ENCODE assay signal across 14 cellular contexts in genomic region chr5:58775699-58776098, GRCh38.
DNase-seq lines count a peak whose midpoint lies in the region; ATAC-seq and TF ChIP-seq lines count a peak whose summit lies in the region.
"Had no signal": no experiment of that assay in that cellular context is flagged by ENCODE, and none has a peak within 500 bp of the region (broad histone marks: within the 10 kb centered on the region; RNA-seq: fewer than 3 reads in every experiment).

No MANE protein-coding gene starts in this region.

- peaks cover 10% of the 10 kb centered on the region for H3K4me1 Mint-ChIP-seq in type B pancreatic cell (ENCODE audit: unreplicated experiment)

- peak; percentile 7 for DNase-seq in stimulated activated CD4-positive, alpha-beta T cell treated with anti-CD3 and anti-CD28 coated beads, Interleukin-15, amount 100 ng/mL, for 24 hours
- no peak for DNase-seq in stimulated activated CD4-positive, alpha-beta T cell treated with anti-CD3 and anti-CD28 coated beads, Interleukin-4, amount 100 ng/mL, for 1 hour
- no peak for DNase-seq in type B pancreatic cell (ENCODE audit: extremely low spot score, unreplicated experiment)
- no peak for DNase-seq in heart right ventricle
- DNase-seq in midbrain (lab: John Stamatoyannopoulos, UW): no peak
- DNase-seq in T1000 (lab: John Stamatoyannopoulos, UW): no peak
- DNase-seq: MM.1S; NK-92 treated with Interleukin-12 subunit alpha and Interleukin-12 subunit beta, amount 100 ng/mL, for 24 hours; T-helper 17 cell had no signal

- no peaks in the 10 kb centered on the region for H3K9me3 ChIP-seq in heart right ventricle
- H3K9me3 ChIP-seq: HAP-1 had no signal

- intact Hi-C loops in heart right ventricle (cut with DNase I): no loop called here

- H3K27ac Mint-ChIP-seq in type B pancreatic cell: peak overlapping the region; percentile 40
- H3K27ac Mint-ChIP-seq: activated T-helper 1 cell treated with anti-CD3 and anti-CD28 coated beads, Interleukin-12 subunit alpha, Interleukin-12 subunit beta, Interleukin-2, Interleukin-4 antibody, amounts not matched to agents 30 ng/mL and 10 ng/mL and 1 ng/mL, durations not matched to agents 14 hours and 24 hours and 36 hours; progenitor cell of endocrine pancreas had no signal

- WGBS in heart right ventricle, 2 donors: 85 to 89% methylated on average over 2 of the region's 2 CpGs

- no peaks in the 10 kb centered on the region for H3K36me3 ChIP-seq in heart right ventricle
- H3K36me3 ChIP-seq: HAP-1 had no signal

- TF ChIP-seq CTCF in type B pancreatic cell (conservative IDR thresholded peaks at IDR 0.05): no peak
- TF ChIP-seq CTCF in heart right ventricle (IDR thresholded peaks at IDR 0.05): no peak

- no peak overlapping the region for H3K27ac ChIP-seq in heart right ventricle

- H3K27me3 ChIP-seq in heart right ventricle: peaks cover 0 to 4% (median 0%) of the 10 kb centered on the region in 7 donors

- no peaks in the 10 kb centered on the region for H3K36me3 Mint-ChIP-seq in type B pancreatic cell

- peak; percentile 76 for ATAC-seq in HG02588 (IDR thresholded peaks at IDR 0.05; ENCODE audit: unreplicated experiment)
- ATAC-seq in HG03439 (IDR thresholded peaks at IDR 0.05; ENCODE audit: unreplicated experiment): peak; percentile 80
- ATAC-seq in heart right ventricle: no peak
- ATAC-seq: T-helper 17 cell had no signal

- H3K4me1 ChIP-seq in heart right ventricle: peaks cover 0 to 12% (median 0%) of the 10 kb centered on the region in 9 donors
- H3K4me1 ChIP-seq: HAP-1 had no signal

- no peaks in the 10 kb centered on the region for H3K9me3 Mint-ChIP-seq in type B pancreatic cell
- H3K9me3 Mint-ChIP-seq: activated T-helper 1 cell treated with anti-CD3 and anti-CD28 coated beads, Interleukin-12 subunit alpha, Interleukin-12 subunit beta, Interleukin-2, Interleukin-4 antibody, amounts not matched to agents 30 ng/mL and 10 ng/mL and 1 ng/mL, durations not matched to agents 14 hours and 24 hours and 36 hours had no signal

- no peak overlapping the region for H3K4me3 Mint-ChIP-seq in type B pancreatic cell
- H3K4me3 Mint-ChIP-seq: activated T-helper 1 cell treated with anti-CD3 and anti-CD28 coated beads, Interleukin-12 subunit alpha, Interleukin-12 subunit beta, Interleukin-2, Interleukin-4 antibody, amounts not matched to agents 30 ng/mL and 10 ng/mL and 1 ng/mL, durations not matched to agents 14 hours and 24 hours and 36 hours; T-helper 17 cell had no signal

- H3K4me3 ChIP-seq in heart right ventricle: no peak overlapping the region
- H3K4me3 ChIP-seq: HAP-1 had no signal

- H3K27me3 Mint-ChIP-seq in type B pancreatic cell: peaks cover 8% of the 10 kb centered on the region
- H3K27me3 Mint-ChIP-seq: progenitor cell of endocrine pancreas had no signal

Comparison
In these comparisons a context has a peak if more than half of its experiments do, and no peak if none do; other contexts are left out.
1. ATAC-seq: peak in HG02588 (single experiment) and HG03439 (single experiment); none in heart right ventricle (0 of 8).